In genomic region chr3:71725279-71725991, GRCh38 we compare ENCODE assay signal across 8 cellular contexts.
DNase-seq lines count a peak whose midpoint lies in the region; ATAC-seq, FAIRE-seq and TF ChIP-seq lines count a peak whose summit lies in the region.

TSS of gene EIF4E3 (minus strand) at chr3:71725402. CDS start at chr3:71725367, 35 bp downstream.

- TF ChIP-seq CTCF in D721Med (IDR thresholded peaks at IDR 0.05; ENCODE audit: insufficient read depth, missing control alignments) (no peak), neutrophil (IDR thresholded peaks at IDR 0.05) (no peak)

- no peaks in the 10 kb centered on the region for H3K27me3 ChIP-seq in neutrophil

- FAIRE-seq in D721Med (lab: Jason Lieb, UNC) = no peak

- H3K4me3 ChIP-seq in neutrophil (ENCODE audit: low read depth in 1 of 2, low read length in 1 of 2) = peak within 1 kb of the TSS; percentile 76 to 79

- ATAC-seq in GM21717 (IDR thresholded peaks at IDR 0.05; ENCODE audit: unreplicated experiment) (peak; percentile 47), GM21737 (IDR thresholded peaks at IDR 0.05; ENCODE audit: unreplicated experiment) (no peak)

- peaks cover 12% of the 10 kb centered on the region for H3K36me3 ChIP-seq in neutrophil

- no peaks in the 10 kb centered on the region for H3K9me3 ChIP-seq in neutrophil

- H3K27ac ChIP-seq in neutrophil = peak within 1 kb of the TSS; percentile 93

- DNase-seq in D721Med (ENCODE audit: insufficient read length, low spot score) = peak; percentile 51
- peak; percentile 35 for DNase-seq in NCI-H524 treated with DMSO at 0.1 percent for 48 hours (lab: John Stamatoyannopoulos, UW)
- DNase-seq in activated naive CD4-positive, alpha-beta T cell treated with Interleukin-2 at 50 U/mL for 16 hours = peak; percentile 49
- DNase-seq in germinal center (ENCODE audit: low spot score) = peak; percentile 66
- DNase-seq in globus pallidus (ENCODE audit: low spot score) = no peak

- H3K4me1 ChIP-seq in neutrophil (ENCODE audit: control insufficient read depth in 1 of 2, insufficient read depth in 1 of 2, low read depth in 1 of 2, low read length in 1 of 2) = peaks cover 73 to 79% of the 10 kb centered on the region in 2 experiments
